15 cellular contexts compared by ENCODE assay signal in the genomic region with DNA sequence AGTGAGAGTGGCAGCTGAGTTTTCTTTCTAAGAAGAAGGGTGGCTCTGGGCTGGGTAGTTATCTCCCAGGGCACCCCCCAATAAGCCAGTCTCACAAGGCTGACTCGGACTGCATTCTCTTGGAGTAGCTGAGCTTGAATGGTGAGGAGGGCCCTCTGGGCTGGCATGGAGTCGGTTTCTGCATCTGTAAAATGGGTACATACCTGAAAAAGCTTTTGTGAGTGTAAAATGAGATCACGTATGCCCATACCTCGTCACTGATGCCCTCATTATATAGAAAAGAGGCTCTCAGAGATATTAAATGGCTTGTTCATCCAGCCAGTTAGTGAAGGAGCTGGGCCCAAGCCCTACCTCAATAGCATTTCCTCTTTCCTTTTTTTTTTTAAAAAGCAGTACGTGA. TPM values are rescaled to one million over a fixed set of nuclear protein-coding genes. Genes with fewer than 3 reads are reported as not detected.
DNase-seq lines count a peak whose midpoint lies in the region; ATAC-seq, FAIRE-seq and TF ChIP-seq lines count a peak whose summit lies in the region.
"Had no signal": no experiment of that assay in that cellular context is flagged by ENCODE, and none has a peak within 500 bp of the region (broad histone marks: within the 10 kb centered on the region; RNA-seq: fewer than 3 reads in every experiment).

No MANE protein-coding gene starts in this region.

- no peak overlapping the region for H2BK5ac ChIP-seq in trophoblast cell (ENCODE audit: low read depth, low read length, poor library complexity)

- H4K12ac ChIP-seq in trophoblast cell (ENCODE audit: low read depth, low read length) = no peak overlapping the region

- H2AFZ ChIP-seq in K562 (ENCODE audit: low read depth, low read length) (no peak overlapping the region), trophoblast cell (ENCODE audit: insufficient read depth, low read length, poor library complexity) (no peak overlapping the region)

- ATAC-seq in K562 (no peak), pancreas (no peak)

- TF ChIP-seq POLR2A in K562 (conservative IDR thresholded peaks at IDR 0.05) = no peak

- H4K20me1 ChIP-seq in K562 (replicated peaks; ENCODE audit: control insufficient read depth, insufficient read depth, low read length) = peaks cover 20% of the 10 kb centered on the region; the same call in 1 of the 2 replicates
- H4K20me1 ChIP-seq: BLaER1 had no signal

- H3K36me3 ChIP-seq in left ventricle myocardium inferior (no peaks in the 10 kb centered on the region), K562 (ENCODE audit: control insufficient read depth, insufficient read depth, low read length) (peaks cover 2% of the 10 kb centered on the region; the same call in 1 of the 3 replicates), trophoblast cell (ENCODE audit: control insufficient read depth in 1 of 2, insufficient read depth in 2 of 2, low read length in 2 of 2) (peaks cover 53 to 70% of the 10 kb centered on the region in 2 experiments), pancreas (no peaks in the 10 kb centered on the region)
- H3K36me3 ChIP-seq: BLaER1 had no signal

- no peak overlapping the region for H3K9ac ChIP-seq in K562 (ENCODE audit: insufficient read depth in 1 of 2, low read depth in 2 of 2, low read length in 2 of 2)
- no peak overlapping the region for H3K9ac ChIP-seq in trophoblast cell (ENCODE audit: low read length)
- H3K9ac ChIP-seq: BLaER1 had no signal

- BruUV-seq in K562 (replicated peaks; lab: Mats Ljungman, UMichigan) = no TSS peak

- POLR2A ChIA-PET in K562 (lab: Yijun Ruan, JAX) = interaction anchor here (0.6 kb wide), 2 partner anchors 14 to 77 kb away, joined by 3 to 4 read pairs; no protein-coding TSS in a partner anchor

- FAIRE-seq in K562 (lab: Jason Lieb, UNC) (no peak), pancreas (lab: Jason Lieb, UNC) (no peak)

- H3K4me3 ChIP-seq in left ventricle myocardium inferior = no peak overlapping the region
- no peak overlapping the region for H3K4me3 ChIP-seq in K562
- H3K4me3 ChIP-seq in trophoblast cell (ENCODE audit: low read depth, low read length) = no peak overlapping the region
- no peak overlapping the region for H3K4me3 ChIP-seq in pancreas
- H3K4me3 ChIP-seq: BLaER1 had no signal

- no peaks in the 10 kb centered on the region for H3K79me1 ChIP-seq in trophoblast cell (ENCODE audit: low read length)

- WGBS in K562 (ENCODE audit: insufficient coverage, low coverage, missing lambda C conversion rate) = 76% methylated on average over 5 of the region's 5 CpGs
- no CpG with 5 or more reads among the region's 5 CpGs for WGBS in trophoblast cell (ENCODE audit: extremely low coverage, insufficient coverage, insufficient read length)
- WGBS in pancreas, 2 donors = 95 to 97% methylated on average over 5 of the region's 5 CpGs

- DNase-seq in left ventricle myocardium inferior = no peak
- DNase-seq in cardiac septum (ENCODE audit: low spot score) = no peak
- no peak for DNase-seq in K562 (ENCODE audit: extremely low read depth in 1 of 4, low spot score in 3 of 4)
- DNase-seq in trophoblast cell = no peak
- DNase-seq in activated CD8-positive, alpha-beta memory T cell treated with anti-CD3 and anti-CD28 coated beads for 24 hours = no peak
- DNase-seq in dermis blood vessel endothelial cell = no peak
- DNase-seq in pancreas = no peak
- DNase-seq: CD4-positive, alpha-beta memory T cell; DMS79 treated with DMSO at 0.1 percent for 48 hours; GF-D8; GOT3; H9 had no signal

- CTCF ChIA-PET in K562 (lab: Yijun Ruan, JAX; ENCODE audit: low intra/inter-chr PET ratio) = no interaction called here

- no peak overlapping the region for H4K91ac ChIP-seq in trophoblast cell (ENCODE audit: low read depth, low read length)

- TF ChIP-seq RAD21 in K562 (CRISPR knock-in tag; conservative IDR thresholded peaks at IDR 0.05 in 1 of 2, IDR thresholded peaks at IDR 0.05 in 1 of 2) = no peak

- TF ChIP-seq CTCF in left ventricle myocardium inferior (IDR thresholded peaks at IDR 0.05; ENCODE audit: borderline replicate concordance) = no peak
- no peak for TF ChIP-seq CTCF in K562 (IDR thresholded peaks at IDR 0.05 in 2 of 3, conservative IDR thresholded peaks at IDR 0.05 in 1 of 3; ENCODE audit: insufficient read depth in 2 of 3, low read depth in 1 of 3, low read length in 3 of 3)
- no peak for TF ChIP-seq CTCF in pancreas (IDR thresholded peaks at IDR 0.05)

- H3K27me3 ChIP-seq in left ventricle myocardium inferior (ENCODE audit: low read depth) (no peaks in the 10 kb centered on the region), K562 (ENCODE audit: control insufficient read depth in 2 of 2, insufficient read depth in 2 of 2, low read length in 2 of 2) (no peaks in the 10 kb centered on the region), trophoblast cell (ENCODE audit: insufficient read depth, low read length) (no peaks in the 10 kb centered on the region), pancreas (no peaks in the 10 kb centered on the region)
- H3K27me3 ChIP-seq: BLaER1 had no signal

- intact Hi-C loops in left ventricle myocardium inferior (cut with micrococcal nuclease) (no loop called here), cardiac septum (cut with DNase I) (no loop called here), K562 (cut with micrococcal nuclease) (no loop called here), pancreas (cut with DNase I) (no loop called here)

- H3K4ac ChIP-seq in trophoblast cell (ENCODE audit: low read depth, low read length) = peak overlapping the region; percentile 22

- H3K23ac ChIP-seq in trophoblast cell (ENCODE audit: low read length) = no peak overlapping the region

- H3K79me2 ChIP-seq in K562 (ENCODE audit: control insufficient read depth, insufficient read depth, low read length) = peaks cover 42% of the 10 kb centered on the region; the same call in 2 of the 3 replicates
- peaks cover 12% of the 10 kb centered on the region for H3K79me2 ChIP-seq in trophoblast cell (ENCODE audit: control insufficient read depth, insufficient read depth, low read length, poor library complexity)

- H2BK120ac ChIP-seq in trophoblast cell (ENCODE audit: insufficient read depth, low read length, poor library complexity) = no peak overlapping the region

- H3K18ac ChIP-seq in trophoblast cell (ENCODE audit: low read length) = no peak overlapping the region

- no peaks in the 10 kb centered on the region for H3K9me1 ChIP-seq in K562 (ENCODE audit: control insufficient read depth, insufficient read depth, low read length)

- H3K4me2 ChIP-seq in K562 (ENCODE audit: insufficient read depth, low read length) = no peak overlapping the region
- no peak overlapping the region for H3K4me2 ChIP-seq in trophoblast cell (ENCODE audit: low read length)

- H3K9me3 ChIP-seq in left ventricle myocardium inferior (replicated peaks) (no peaks in the 10 kb centered on the region), K562 (replicated peaks; ENCODE audit: control insufficient read depth, insufficient read depth, low read depth, low read length) (no peaks in the 10 kb centered on the region), trophoblast cell (ENCODE audit: insufficient read depth, low read depth, low read length) (peaks cover 4% of the 10 kb centered on the region), pancreas (no peaks in the 10 kb centered on the region)
- H3K9me3 ChIP-seq: BLaER1 had no signal

- H4K8ac ChIP-seq in trophoblast cell (ENCODE audit: low read depth, low read length) = no peak overlapping the region

- H3K4me1 ChIP-seq in left ventricle myocardium inferior (peaks cover 89% of the 10 kb centered on the region), K562 (replicated peaks in 1 of 2; ENCODE audit: control insufficient read depth in 2 of 2, insufficient read depth in 2 of 2, low read length in 2 of 2) (peaks cover 0 to 8% of the 10 kb centered on the region in 2 experiments; a peak in 1 of 5 replicates), trophoblast cell (ENCODE audit: control insufficient read depth in 1 of 2, insufficient read depth in 2 of 2, low read length in 2 of 2) (peaks cover 18 to 29% of the 10 kb centered on the region in 2 experiments), pancreas (peaks cover 5 to 20% (median 7%) of the 10 kb centered on the region in 3 donors)

- no peak overlapping the region for H2BK12ac ChIP-seq in trophoblast cell (ENCODE audit: low read length)

- in situ Hi-C loops in K562 (cut with MboI) = no loop called here

- peak overlapping the region; percentile 80 for H3K27ac ChIP-seq in left ventricle myocardium inferior (replicated peaks)
- H3K27ac ChIP-seq in K562 (ENCODE audit: extremely low read depth, low read depth, low read length) = no peak overlapping the region
- no peak overlapping the region for H3K27ac ChIP-seq in trophoblast cell (ENCODE audit: low read depth, low read length)
- H3K27ac ChIP-seq in pancreas = no peak overlapping the region
- H3K27ac ChIP-seq: 22Rv1, BLaER1 had no signal

- no peak overlapping the region for H2AK5ac ChIP-seq in trophoblast cell (ENCODE audit: low read length)

- H3K14ac ChIP-seq in trophoblast cell (ENCODE audit: low read length) = no peak overlapping the region

- no peak for TF ChIP-seq EP300 in K562 (IDR thresholded peaks at IDR 0.05; ENCODE audit: low read length)

TF ChIP-seq in K562, 482 proteins besides CTCF, POLR2A, EP300 and RAD21 (continues in another document):
- TF ChIP-seq PHB2 (IDR thresholded peaks at IDR 0.05; ENCODE audit: low read depth) = no peak
- TF ChIP-seq KDM1A (IDR thresholded peaks at IDR 0.05) = 0 out of 4 replicates have a peak, but pooled peaks of 1 of the 2 experiments have one; percentile 30
- peak; percentile 71 for TF ChIP-seq ADNP (tag; IDR thresholded peaks at IDR 0.05)

RNA-seq across cellular contexts. Expression of a gene that starts 41.2 kb away (rescaled TPM):
- total RNA-seq in left ventricle myocardium inferior (20.3 TPM), cardiac septum (50.2 TPM), K562 (2014; rRNA removed) (11.3 and 14.5 TPM in 2 replicates), K562 (2014; rRNA removed; fragmentation: Illumina TruSeq; extraction: Trizol) (1.7 and 2.5 TPM in 2 replicates), K562 (2015; rRNA removed; fragmentation: Illumina TruSeq; extraction: Trizol) (3.7 and 4.1 TPM in 2 replicates), K562 (2021) (14.2 and 15.5 TPM in 2 replicates), dermis blood vessel endothelial cell (10.1 and 11.9 TPM in 2 replicates), pancreas (10 to 100 TPM in 1 of 6 donors, 1 to 10 TPM in 5; 2.8 to 13.1 (median 3.7) TPM)
- total RNA-seq in K562 (2011; cell fraction: chromatin; rRNA removed; ENCODE audit: low replicate concordance) = 54.6 and 73.2 TPM in 2 replicates
- 34.3 and 36.4 TPM in 2 replicates for total RNA-seq in K562 (2011; cell fraction: nucleolus; rRNA removed)
- total RNA-seq in K562 (2011; cell fraction: nucleoplasm; rRNA removed) = 49.6 and 69.7 TPM in 2 replicates
- polyA plus RNA-seq in K562 (2011; rRNA removed) (5.3 and 9.2 TPM in 2 replicates), K562 (2014; fragmentation: Illumina TruSeq; extraction: Trizol) (1.1 and 1.4 TPM in 2 replicates), K562 (2014; fragmentation: Nextera tagmentation; extraction: Ambion mirVana) (under 1 TPM; 0.10 to 0.13 TPM), K562 (2014; rRNA removed) (4.6 and 6.9 TPM in 2 replicates), pancreas (1 to 10 TPM; 2.6 to 2.7 TPM)
- 4.6 and 10.2 TPM in 2 replicates for polyA plus RNA-seq in K562 (2011; cell fraction: cytosol; rRNA removed)
- 10.8 and 14.0 TPM in 2 replicates for polyA plus RNA-seq in K562 (2011; cell fraction: nucleus; rRNA removed)
- polyA plus RNA-seq in K562 (2012) = 7.4 and 21.2 TPM in 2 replicates
- polyA minus RNA-seq in K562 (2011; rRNA and poly(A)+ RNA removed) = 7.7 and 9.1 TPM in 2 replicates
- 12.8 and 25.8 TPM in 2 replicates for polyA minus RNA-seq in K562 (2011; cell fraction: cytosol; rRNA and poly(A)+ RNA removed)
- 13.9 and 32.1 TPM in 2 replicates for polyA minus RNA-seq in K562 (2011; cell fraction: nucleus; rRNA and poly(A)+ RNA removed)
- 29.5 and 30.6 TPM in 2 replicates for polyA plus RNA-seq in trophoblast cell (2013)
- polyA plus RNA-seq: CD14-positive monocyte; CD4-positive, alpha-beta memory T cell had no signal
